In the genomic region with DNA sequence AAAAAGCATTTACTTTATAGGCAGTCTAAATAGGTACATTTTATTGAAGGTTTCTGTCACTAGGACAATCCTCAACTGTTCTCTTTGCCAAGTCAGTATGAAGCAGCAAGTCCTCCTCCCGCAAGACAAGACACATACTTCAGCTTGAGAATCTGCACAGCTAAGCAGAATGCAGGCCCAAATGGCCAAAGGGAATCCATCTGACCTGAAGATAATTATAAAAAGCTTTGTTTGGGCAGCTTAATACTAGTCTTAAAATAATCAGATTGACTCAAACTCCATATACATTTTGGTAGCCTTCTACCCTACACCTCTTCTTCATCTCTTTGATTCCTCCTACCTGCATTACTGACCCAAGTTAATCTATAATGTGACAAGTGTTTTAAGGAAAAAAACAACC, we compare ENCODE assay signal across 18 cellular contexts. TPM values are rescaled to one million over a fixed set of nuclear protein-coding genes. Genes with fewer than 3 reads are reported as not detected.
DNase-seq lines count a peak whose midpoint lies in the region; ATAC-seq, FAIRE-seq and TF ChIP-seq lines count a peak whose summit lies in the region.
"Had no signal": no experiment of that assay in that cellular context is flagged by ENCODE, and none has a peak within 500 bp of the region (broad histone marks: within the 10 kb centered on the region; RNA-seq: fewer than 3 reads in every experiment).

No MANE protein-coding gene starts in this region.

- H3K36me3 Mint-ChIP-seq in CD8-positive, alpha-beta T cell, result peaks cover 52% of the 10 kb centered on the region
- H3K36me3 Mint-ChIP-seq in activated naive CD8-positive, alpha-beta T cell treated with anti-CD3 and anti-CD28 coated beads, Interleukin-2, amount 10 ng/mL, durations not matched to agents 7 days and 5 days, result peaks cover 20% of the 10 kb centered on the region
- H3K36me3 Mint-ChIP-seq in naive thymus-derived CD8-positive, alpha-beta T cell, result peaks cover 9 to 32% (median 19%) of the 10 kb centered on the region in 3 donors
- H3K36me3 Mint-ChIP-seq in GM23338 (ENCODE audit: low read depth), result peaks cover 20% of the 10 kb centered on the region; the same call in 2 of the 3 replicates

- H3K27ac Mint-ChIP-seq in CD8-positive, alpha-beta T cell, result peak overlapping the region; percentile 78
- no peak overlapping the region for H3K27ac Mint-ChIP-seq in activated naive CD8-positive, alpha-beta T cell treated with anti-CD3 and anti-CD28 coated beads, Interleukin-2, amount 10 ng/mL, durations not matched to agents 7 days and 5 days
- H3K27ac Mint-ChIP-seq in naive thymus-derived CD8-positive, alpha-beta T cell, result peak overlapping the region; percentile 20 to 99 (median 86)
- H3K27ac Mint-ChIP-seq in GM23338, result no peak overlapping the region

- CTCF ChIA-PET in A549 (lab: Yijun Ruan, JAX), result interaction anchor here (1.8 kb wide), 1 partner anchor 28 kb away, joined by 5 read pairs; no protein-coding TSS in a partner anchor
- CTCF ChIA-PET in CD8-positive, alpha-beta T cell (lab: Charles Lee), result no interaction called here

- H3K9me3 Mint-ChIP-seq in CD8-positive, alpha-beta T cell, result no peaks in the 10 kb centered on the region
- no peaks in the 10 kb centered on the region for H3K9me3 Mint-ChIP-seq in activated naive CD8-positive, alpha-beta T cell treated with anti-CD3 and anti-CD28 coated beads, Interleukin-2, amount 10 ng/mL, durations not matched to agents 7 days and 5 days
- H3K9me3 Mint-ChIP-seq in naive thymus-derived CD8-positive, alpha-beta T cell, result no peaks in the 10 kb centered on the region
- H3K9me3 Mint-ChIP-seq in GM23338, result no peaks in the 10 kb centered on the region; the same call in 2 of the 3 replicates

- no peaks in the 10 kb centered on the region for H3K9me2 ChIP-seq in GM23338 (ENCODE audit: insufficient read depth)

- H3K4me1 ChIP-seq in A549 (peaks cover 14% of the 10 kb centered on the region; the same call in 2 of the 3 replicates), GM23338 (ENCODE audit: insufficient read depth) (peaks cover 16% of the 10 kb centered on the region)
- peaks cover 17% of the 10 kb centered on the region for H3K4me1 ChIP-seq in CD8-positive, alpha-beta T cell (ENCODE audit: insufficient read depth, low read length)

- H3K27ac ChIP-seq in A549, result no peak overlapping the region
- H3K27ac ChIP-seq in CD8-positive, alpha-beta T cell (ENCODE audit: low read depth, low read length), result no peak overlapping the region
- H3K27ac ChIP-seq in GM23338 (ENCODE audit: low read depth), result no peak overlapping the region
- H3K27ac ChIP-seq: foreskin keratinocyte, lower lobe of right lung had no signal

- H3K4me1 Mint-ChIP-seq in CD8-positive, alpha-beta T cell (ENCODE audit: low read depth), result peaks cover 66% of the 10 kb centered on the region
- H3K4me1 Mint-ChIP-seq in activated naive CD8-positive, alpha-beta T cell treated with anti-CD3 and anti-CD28 coated beads, Interleukin-2, amount 10 ng/mL, durations not matched to agents 7 days and 5 days, result peaks cover 29% of the 10 kb centered on the region
- H3K4me1 Mint-ChIP-seq in naive thymus-derived CD8-positive, alpha-beta T cell, result peaks cover 19 to 77% (median 63%) of the 10 kb centered on the region in 4 donors
- peaks cover 15% of the 10 kb centered on the region for H3K4me1 Mint-ChIP-seq in GM23338

- POLR2A ChIA-PET in A549 (lab: Yijun Ruan, JAX), result no interaction called here
- POLR2A ChIA-PET in CD8-positive, alpha-beta T cell (lab: Charles Lee), result no interaction called here
- POLR2A ChIA-PET in activated naive CD8-positive, alpha-beta T cell treated with anti-CD3 and anti-CD28 coated beads, Interleukin-2, amount 10 ng/mL, durations not matched to agents 7 days and 5 days (lab: Charles Lee), result no interaction called here
- POLR2A ChIA-PET in naive thymus-derived CD8-positive, alpha-beta T cell (lab: Charles Lee), result no interaction called here

- ATAC-seq in A549 (no peak), GM23338 (no peak)
- ATAC-seq in CD8-positive, alpha-beta T cell, result no peak
- ATAC-seq in activated naive CD8-positive, alpha-beta T cell treated with anti-CD3 and anti-CD28 coated beads, Interleukin-2, amount 10 ng/mL, durations not matched to agents 7 days and 5 days (ENCODE audit: low read depth), result no peak
- ATAC-seq in naive thymus-derived CD8-positive, alpha-beta T cell, result no peak
- ATAC-seq: foreskin keratinocyte, lower lobe of right lung, Right ventricle myocardium inferior had no signal

- H3K4me3 ChIP-seq in A549 (no peak overlapping the region), GM23338 (no peak overlapping the region)
- H3K4me3 ChIP-seq in CD8-positive, alpha-beta T cell (ENCODE audit: low read depth, low read length), result no peak overlapping the region

- no peaks in the 10 kb centered on the region for H4K20me1 ChIP-seq in GM23338 (replicated peaks; ENCODE audit: insufficient read depth)

- TF ChIP-seq RAD21 in A549 (conservative IDR thresholded peaks at IDR 0.05 in 1 of 2, IDR thresholded peaks at IDR 0.05 in 1 of 2), result no peak

- H3K27me3 Mint-ChIP-seq in CD8-positive, alpha-beta T cell (ENCODE audit: low read depth), result no peaks in the 10 kb centered on the region
- no peaks in the 10 kb centered on the region for H3K27me3 Mint-ChIP-seq in activated naive CD8-positive, alpha-beta T cell treated with anti-CD3 and anti-CD28 coated beads, Interleukin-2, amount 10 ng/mL, durations not matched to agents 7 days and 5 days
- H3K27me3 Mint-ChIP-seq in naive thymus-derived CD8-positive, alpha-beta T cell, result no peaks in the 10 kb centered on the region
- H3K27me3 Mint-ChIP-seq in GM23338 (ENCODE audit: insufficient read depth, low read depth, poor library complexity), result peaks cover 3% of the 10 kb centered on the region

- TF ChIP-seq POLR2A in A549 (IDR thresholded peaks at IDR 0.05; ENCODE audit: low read length), result no peak

- FAIRE-seq in A549 (lab: Jason Lieb, UNC), result no peak
- FAIRE-seq: endometrium, H54 had no signal

- WGBS in A549 (ENCODE audit: missing lambda C conversion rate), result 97% methylated on average over 1 of the region's 1 CpG

- TF ChIP-seq EP300 in A549 (IDR thresholded peaks at IDR 0.05), result no peak

- H3K4me3 Mint-ChIP-seq in CD8-positive, alpha-beta T cell, result peak overlapping the region; percentile 2
- peak overlapping the region; percentile 43 for H3K4me3 Mint-ChIP-seq in activated naive CD8-positive, alpha-beta T cell treated with anti-CD3 and anti-CD28 coated beads, Interleukin-2, amount 10 ng/mL, durations not matched to agents 7 days and 5 days
- peak overlapping the region; percentile 24 to 100 (median 60) for H3K4me3 Mint-ChIP-seq in naive thymus-derived CD8-positive, alpha-beta T cell
- no peak overlapping the region for H3K4me3 Mint-ChIP-seq in GM23338

- H3K4me2 ChIP-seq in A549 (peak overlapping the region; percentile 84), GM23338 (no peak overlapping the region)

- DNase-seq in A549 (ENCODE audit: low read depth in 1 of 2, low spot score in 1 of 2) (no peak), mesenteric fat pad (ENCODE audit: low spot score) (no peak), GM23338 (ENCODE audit: low spot score) (no peak), GM20000 (ENCODE audit: low spot score) (no peak)
- DNase-seq in CD8-positive, alpha-beta T cell, result no peak
- DNase-seq in activated naive CD8-positive, alpha-beta T cell treated with anti-CD3 and anti-CD28 coated beads, Interleukin-2, amount 10 ng/mL, durations not matched to agents 7 days and 5 days, result no peak
- no peak for DNase-seq in naive thymus-derived CD8-positive, alpha-beta T cell
- DNase-seq: activated naive CD4-positive, alpha-beta T cell treated with anti-CD3 and anti-CD28 coated beads, Interleukin-2, amount 50 U/mL, for 16 hours; central memory CD4-positive, alpha-beta T cell; foreskin keratinocyte; lower lobe of right lung; NCI-H1092 treated with DMSO at 0.1 percent for 48 hours; NCI-H2171; nucleus accumbens; stimulated activated CD4-positive, alpha-beta T cell treated with anti-CD3 and anti-CD28 coated beads, Interleukin-4, amount 100 ng/mL, for 4 hours had no signal

- intact Hi-C loops in CD8-positive, alpha-beta T cell (cut with DNase I, micrococcal nuclease), result loop anchor here in 1 of 2 experiments (5.0 kb wide), 1 partner anchor 302 kb away; the partner anchor contains the start of gene KANSL1L

- no peaks in the 10 kb centered on the region for H3K9me3 ChIP-seq in A549
- H3K9me3 ChIP-seq in CD8-positive, alpha-beta T cell (ENCODE audit: low read length), result no peaks in the 10 kb centered on the region
- H3K9me3 ChIP-seq: lower lobe of right lung had no signal

- no peaks in the 10 kb centered on the region for H3F3A ChIP-seq in GM23338 (replicated peaks; ENCODE audit: low read depth)

- no peak overlapping the region for H2AFZ ChIP-seq in GM23338

- TF ChIP-seq CTCF in A549 (IDR thresholded peaks at IDR 0.05), result no peak
- no peak for TF ChIP-seq CTCF in CD8-positive, alpha-beta T cell (IDR thresholded peaks at IDR 0.05)
- TF ChIP-seq CTCF in GM23338 (conservative IDR thresholded peaks at IDR 0.05; ENCODE audit: low read depth in 2 of 2), result no peak
- TF ChIP-seq CTCF in GM20000 (IDR thresholded peaks at IDR 0.05; ENCODE audit: extremely low read depth, missing control alignments), result no peak

- H3K79me2 ChIP-seq in GM23338 (replicated peaks; ENCODE audit: insufficient read depth), result peaks cover 3% of the 10 kb centered on the region; the same call in 1 of the 2 replicates

- peaks cover 8% of the 10 kb centered on the region for H3K36me3 ChIP-seq in CD8-positive, alpha-beta T cell (ENCODE audit: insufficient read depth, low read length)
- H3K36me3 ChIP-seq in GM23338 (ENCODE audit: insufficient read depth), result peaks cover 10% of the 10 kb centered on the region; the same call in 1 of the 2 replicates

- H3K27me3 ChIP-seq in CD8-positive, alpha-beta T cell (ENCODE audit: insufficient read depth, low read length), result no peaks in the 10 kb centered on the region
- H3K27me3 ChIP-seq in GM23338 (ENCODE audit: insufficient read depth), result no peaks in the 10 kb centered on the region
- H3K27me3 ChIP-seq: foreskin keratinocyte had no signal

TF ChIP-seq in A549, 52 proteins besides CTCF, POLR2A, EP300 and RAD21 (continues in another document):
- no peak for TF ChIP-seq POLR2AphosphoS2 (conservative IDR thresholded peaks at IDR 0.05; ENCODE audit: low read length)

TF ChIP-seq in GM23338, 12 proteins besides CTCF, POLR2A, EP300 and RAD21 (continues in another document):
- no peak for TF ChIP-seq STAT1 (IDR thresholded peaks at IDR 0.05; ENCODE audit: unreplicated experiment)

RNA-seq across cellular contexts. Expression of gene LANCL1, which starts 1.8 kb away (rescaled TPM):
- polyA plus RNA-seq in A549 (2011; rRNA removed), result 83.7 and 90.4 TPM in 2 replicates
- 20.6 and 25.8 TPM in 2 replicates for polyA plus RNA-seq in A549 (2012; cell fraction: cytosol; rRNA removed)
- 14.7 and 20.1 TPM in 2 replicates for polyA plus RNA-seq in A549 (2012; cell fraction: nucleus; rRNA removed)
- polyA plus RNA-seq in A549 (2017; fragmentation: RNase III; extraction: RNeasy Plus Mini Kit Qiagen cat#74134 plus additional on column Dnase treatment), result 26.7 to 30.1 TPM (median 28.1 TPM) in 3 replicates
- polyA minus RNA-seq in A549 (2011; rRNA and poly(A)+ RNA removed), result 86.8 and 113 TPM in 2 replicates
- 10 to 100 TPM; 15.5 to 19.1 TPM for total RNA-seq in CD8-positive, alpha-beta T cell
- 10 to 100 TPM; 37.2 to 39.9 TPM for total RNA-seq in activated naive CD8-positive, alpha-beta T cell treated with anti-CD3 and anti-CD28 coated beads, Interleukin-2, amount 10 ng/mL, durations not matched to agents 7 days and 5 days
- total RNA-seq in naive thymus-derived CD8-positive, alpha-beta T cell, result 10 to 100 TPM; 33.5 to 35.7 TPM
- 10 to 100 TPM; 19.5 to 28.6 (median 26.9) TPM for polyA plus RNA-seq in naive thymus-derived CD8-positive, alpha-beta T cell
- total RNA-seq in mesenteric fat pad, result 32.8 TPM
- 36.8 and 41.1 TPM in 2 replicates for total RNA-seq in GM23338 (2014; rRNA removed; shearing (Covaris generic))
- polyA plus RNA-seq in GM23338 (2016; fragmentation: Nextera tagmentation; extraction: Ambion mirVana), result 10.8 and 13.4 TPM in 2 replicates

Comparison
In these comparisons a context has a peak if more than half of its experiments do, and no peak if none do; other contexts are left out.
1. H3K27ac Mint-ChIP-seq: peak in CD8-positive, alpha-beta T cell (single experiment) and naive thymus-derived CD8-positive, alpha-beta T cell (10 of 10); none in activated naive CD8-positive, alpha-beta T cell treated with anti-CD3 and anti-CD28 coated beads, Interleukin-2, amount 10 ng/mL, durations not matched to agents 7 days and 5 days (single experiment) and GM23338 (single experiment).